1 cellular context compared by ENCODE assay signal in genomic region chr2:230472619-230473018, GRCh38.
A peak's percentile ranks its signal among the peaks of the same experiment; 100 is the strongest.
TF ChIP-seq lines count a peak whose summit lies in the region.

No MANE protein-coding gene starts in this region.

TF ChIP-seq in HCT116, 20 proteins besides CTCF, POLR2A, EP300 and RAD21 (continued from another document):
- TF ChIP-seq REST (IDR thresholded peaks at IDR 0.05; ENCODE audit: low read depth) (no peak), EGR1 (IDR thresholded peaks at IDR 0.05; ENCODE audit: low read depth) (no peak), SP1 (IDR thresholded peaks at IDR 0.05; ENCODE audit: low read depth) (peak; percentile 14; the same call in 1 of the 2 replicates), SIN3A (IDR thresholded peaks at IDR 0.05; ENCODE audit: low read depth) (no peak), CBX3 (IDR thresholded peaks at IDR 0.05; ENCODE audit: low read depth) (no peak), ZNF274 (IDR thresholded peaks at IDR 0.05; ENCODE audit: low read depth, low read length) (no peak), CEBPB (IDR thresholded peaks at IDR 0.05; ENCODE audit: low read depth) (peak; percentile 36; the same call in 1 of the 2 replicates), POLR2AphosphoS5 (IDR thresholded peaks at IDR 0.05; ENCODE audit: low read depth, low read length) (no peak), YY1 (IDR thresholded peaks at IDR 0.05; ENCODE audit: extremely low read depth, insufficient replicate concordance, low read depth, low read length) (no peak), FOSL1 (IDR thresholded peaks at IDR 0.05; ENCODE audit: low read depth) (peak; percentile 27; the same call in 1 of the 2 replicates), MAX (IDR thresholded peaks at IDR 0.05) (no peak), ELF1 (IDR thresholded peaks at IDR 0.05; ENCODE audit: borderline replicate concordance, low read depth) (no peak), SRF (IDR thresholded peaks at IDR 0.05; ENCODE audit: low read depth) (no peak), ZFX (IDR thresholded peaks at IDR 0.05) (no peak)
